ENCODE assay signal across 8 cellular contexts in the genomic region with DNA sequence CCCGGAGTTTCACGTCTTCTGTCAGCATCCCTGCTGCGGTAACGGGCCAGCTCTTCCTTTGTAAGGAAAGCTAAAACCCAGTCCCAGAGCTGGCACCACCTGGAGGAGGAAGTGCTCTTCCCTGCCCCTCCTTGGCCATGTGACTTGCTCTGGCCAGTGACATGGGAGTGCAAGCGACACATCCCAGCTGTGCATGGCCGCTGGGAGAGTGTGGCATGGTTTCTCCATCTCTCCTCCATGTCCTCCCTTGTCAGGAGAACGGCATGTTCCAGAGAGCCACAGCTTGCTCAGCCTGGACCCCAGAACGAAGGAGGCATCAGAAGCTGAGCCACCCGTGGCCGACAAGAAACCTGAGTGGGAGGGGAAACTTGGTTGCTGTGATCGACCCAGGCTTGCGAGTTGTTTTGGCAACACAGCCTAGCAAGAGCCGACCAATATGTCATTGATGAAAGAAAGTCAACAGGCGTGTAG. TPM values are rescaled to one million over a fixed set of nuclear protein-coding genes. Genes with fewer than 3 reads are reported as not detected.
DNase-seq lines count a peak whose midpoint lies in the region; ATAC-seq and TF ChIP-seq lines count a peak whose summit lies in the region.

No MANE protein-coding gene starts in this region.

- no peak for ATAC-seq in effector memory CD8-positive, alpha-beta T cell (replicated peaks)
- no peak for ATAC-seq in stimulated activated naive B cell treated with anti-CD40 and anti-IgM and Interleukin-4, amounts not matched to agents 10 μg/mL and 1 μg/mL and 100 μg/mL, for 72 hours (replicated peaks)
- ATAC-seq in HG03439 (IDR thresholded peaks at IDR 0.05; ENCODE audit: unreplicated experiment): no peak

- TF ChIP-seq POLR2A in Raji (IDR thresholded peaks at IDR 0.05; ENCODE audit: insufficient read depth, low read depth, low read length): peak; percentile 49

- H3K4me3 ChIP-seq in A673 (ENCODE audit: low read depth, low read length, poor library complexity, severe bottlenecking): no peak overlapping the region

- H3K36me3 ChIP-seq in A673 (ENCODE audit: insufficient read depth, low read length, poor library complexity, severe bottlenecking): no peaks in the 10 kb centered on the region

- H3K4me3 Mint-ChIP-seq in effector memory CD8-positive, alpha-beta T cell: no peak overlapping the region
- H3K4me3 Mint-ChIP-seq in stimulated activated naive B cell treated with anti-CD40 and anti-IgM and Interleukin-4, amounts not matched to agents 10 μg/mL and 1 μg/mL and 100 μg/mL, for 72 hours: peak overlapping the region in 1 of 2 donors; percentile 29

- BruUV-seq in A673 (replicated peaks; lab: Mats Ljungman, UMichigan): no TSS peak

- H3K9me3 ChIP-seq in A673 (ENCODE audit: low read depth, low read length, poor library complexity, severe bottlenecking): no peaks in the 10 kb centered on the region

- POLR2A ChIA-PET in A673 (lab: Charles Lee; ENCODE audit: low non-redundant PET): no interaction called here

- TF ChIP-seq CTCF in A673 (conservative IDR thresholded peaks at IDR 0.05; ENCODE audit: low read depth, low read length): no peak

- H3K27me3 Mint-ChIP-seq in effector memory CD8-positive, alpha-beta T cell: no peaks in the 10 kb centered on the region
- H3K27me3 Mint-ChIP-seq in stimulated activated naive B cell treated with anti-CD40 and anti-IgM and Interleukin-4, amounts not matched to agents 10 μg/mL and 1 μg/mL and 100 μg/mL, for 72 hours: no peaks in the 10 kb centered on the region

- DNase-seq in NCI-H82 (lab: John Stamatoyannopoulos, UW) (peak; percentile 37), NCI-H82 treated with DMSO at 0.1 percent for 48 hours (lab: John Stamatoyannopoulos, UW; ENCODE audit: unreplicated experiment) (no peak), A673 (ENCODE audit: low spot score) (no peak), hippocampal formation (lab: John Stamatoyannopoulos, UW) (no peak)
- no peak for DNase-seq in effector memory CD8-positive, alpha-beta T cell
- DNase-seq in stimulated activated naive B cell treated with anti-CD40 and anti-IgM and Interleukin-4, amounts not matched to agents 10 μg/mL and 1 μg/mL and 100 μg/mL, for 72 hours: no peak

- peaks cover 7% of the 10 kb centered on the region for H3K4me1 ChIP-seq in A673 (ENCODE audit: insufficient read depth, low read length, poor library complexity, severe bottlenecking)

- peaks cover 15% of the 10 kb centered on the region for H3K36me3 Mint-ChIP-seq in effector memory CD8-positive, alpha-beta T cell (ENCODE audit: insufficient read depth)
- H3K36me3 Mint-ChIP-seq in stimulated activated naive B cell treated with anti-CD40 and anti-IgM and Interleukin-4, amounts not matched to agents 10 μg/mL and 1 μg/mL and 100 μg/mL, for 72 hours: peaks cover 6 to 14% of the 10 kb centered on the region in 2 donors

- peak overlapping the region; percentile 96 to 99 for H3K27ac Mint-ChIP-seq in effector memory CD8-positive, alpha-beta T cell
- H3K27ac Mint-ChIP-seq in stimulated activated naive B cell treated with anti-CD40 and anti-IgM and Interleukin-4, amounts not matched to agents 10 μg/mL and 1 μg/mL and 100 μg/mL, for 72 hours: peak overlapping the region; percentile 98

- no peaks in the 10 kb centered on the region for H3K9me3 Mint-ChIP-seq in effector memory CD8-positive, alpha-beta T cell
- H3K9me3 Mint-ChIP-seq in stimulated activated naive B cell treated with anti-CD40 and anti-IgM and Interleukin-4, amounts not matched to agents 10 μg/mL and 1 μg/mL and 100 μg/mL, for 72 hours: peaks cover 1 to 5% of the 10 kb centered on the region in 2 donors

- intact Hi-C loops in A673 (cut with micrococcal nuclease; ENCODE audit: unreplicated experiment): no loop called here

- peaks cover 19 to 27% of the 10 kb centered on the region in 2 donors for H3K4me1 Mint-ChIP-seq in effector memory CD8-positive, alpha-beta T cell (ENCODE audit: low read depth in 2 of 2)
- peaks cover 46 to 79% of the 10 kb centered on the region in 2 donors for H3K4me1 Mint-ChIP-seq in stimulated activated naive B cell treated with anti-CD40 and anti-IgM and Interleukin-4, amounts not matched to agents 10 μg/mL and 1 μg/mL and 100 μg/mL, for 72 hours

- no peaks in the 10 kb centered on the region for H3K27me3 ChIP-seq in A673 (replicated peaks; ENCODE audit: insufficient read depth, low read depth, low read length, poor library complexity)

- CTCF ChIA-PET in A673 (lab: Charles Lee): no interaction called here

- no peak overlapping the region for H3K27ac ChIP-seq in A673 (ENCODE audit: low read depth, low read length, poor library complexity, severe bottlenecking)

RNA-seq across cellular contexts. Expression of a gene that starts 2.7 kb away (rescaled TPM):
- 34.8 and 41.0 TPM in 2 replicates for total RNA-seq in A673 (2021)

RNA-seq across cellular contexts. Expression of a gene that starts 27.7 kb away (rescaled TPM):
- total RNA-seq in A673 (2021): 4.6 and 7.6 TPM in 2 replicates

RNA-seq across cellular contexts. Expression of a gene that starts 48.9 kb away (rescaled TPM):
- total RNA-seq in A673 (2021): not detected in 2 replicates

RNA-seq across cellular contexts. Expression of a gene that starts 53.8 kb away (rescaled TPM):
- not detected in 2 replicates for total RNA-seq in A673 (2021)

RNA-seq across cellular contexts. Expression of a gene that starts 57.5 kb away (rescaled TPM):
- total RNA-seq in A673 (2021): 45.6 and 53.6 TPM in 2 replicates
